ENCODE assay signal across 1 cellular context in the genomic region with DNA sequence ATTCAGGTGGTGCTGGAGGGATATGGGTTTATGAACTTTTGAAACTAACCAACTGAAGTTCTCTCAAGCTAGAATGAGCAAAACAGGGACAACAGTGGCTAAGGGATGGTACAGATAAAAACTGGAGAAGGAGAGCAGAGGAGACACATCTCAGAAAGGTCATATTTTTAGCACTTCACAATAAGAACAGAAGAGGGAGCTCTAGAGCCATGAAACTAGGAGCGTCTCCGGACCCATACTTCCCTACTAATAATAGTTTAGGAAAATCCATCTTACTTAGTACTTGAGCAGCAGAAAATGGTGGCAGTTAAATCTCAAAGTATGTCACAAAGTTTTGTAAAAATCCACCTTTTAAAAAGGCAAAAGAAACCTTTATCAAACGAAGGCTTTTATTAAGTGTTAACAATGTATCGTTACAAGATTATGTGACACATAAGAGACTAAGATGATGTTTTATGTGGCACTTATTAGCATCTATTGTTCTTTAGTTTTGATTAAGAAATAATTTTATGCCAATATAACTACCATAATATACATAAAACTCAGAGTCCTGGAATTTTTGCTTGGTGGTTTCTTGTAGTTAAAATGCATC.
TF ChIP-seq lines count a peak whose summit lies in the region.

No MANE protein-coding gene starts in this region.

TF ChIP-seq in H1, 55 proteins besides CTCF, POLR2A, EP300 and RAD21:
- TF ChIP-seq, protein P1, sequence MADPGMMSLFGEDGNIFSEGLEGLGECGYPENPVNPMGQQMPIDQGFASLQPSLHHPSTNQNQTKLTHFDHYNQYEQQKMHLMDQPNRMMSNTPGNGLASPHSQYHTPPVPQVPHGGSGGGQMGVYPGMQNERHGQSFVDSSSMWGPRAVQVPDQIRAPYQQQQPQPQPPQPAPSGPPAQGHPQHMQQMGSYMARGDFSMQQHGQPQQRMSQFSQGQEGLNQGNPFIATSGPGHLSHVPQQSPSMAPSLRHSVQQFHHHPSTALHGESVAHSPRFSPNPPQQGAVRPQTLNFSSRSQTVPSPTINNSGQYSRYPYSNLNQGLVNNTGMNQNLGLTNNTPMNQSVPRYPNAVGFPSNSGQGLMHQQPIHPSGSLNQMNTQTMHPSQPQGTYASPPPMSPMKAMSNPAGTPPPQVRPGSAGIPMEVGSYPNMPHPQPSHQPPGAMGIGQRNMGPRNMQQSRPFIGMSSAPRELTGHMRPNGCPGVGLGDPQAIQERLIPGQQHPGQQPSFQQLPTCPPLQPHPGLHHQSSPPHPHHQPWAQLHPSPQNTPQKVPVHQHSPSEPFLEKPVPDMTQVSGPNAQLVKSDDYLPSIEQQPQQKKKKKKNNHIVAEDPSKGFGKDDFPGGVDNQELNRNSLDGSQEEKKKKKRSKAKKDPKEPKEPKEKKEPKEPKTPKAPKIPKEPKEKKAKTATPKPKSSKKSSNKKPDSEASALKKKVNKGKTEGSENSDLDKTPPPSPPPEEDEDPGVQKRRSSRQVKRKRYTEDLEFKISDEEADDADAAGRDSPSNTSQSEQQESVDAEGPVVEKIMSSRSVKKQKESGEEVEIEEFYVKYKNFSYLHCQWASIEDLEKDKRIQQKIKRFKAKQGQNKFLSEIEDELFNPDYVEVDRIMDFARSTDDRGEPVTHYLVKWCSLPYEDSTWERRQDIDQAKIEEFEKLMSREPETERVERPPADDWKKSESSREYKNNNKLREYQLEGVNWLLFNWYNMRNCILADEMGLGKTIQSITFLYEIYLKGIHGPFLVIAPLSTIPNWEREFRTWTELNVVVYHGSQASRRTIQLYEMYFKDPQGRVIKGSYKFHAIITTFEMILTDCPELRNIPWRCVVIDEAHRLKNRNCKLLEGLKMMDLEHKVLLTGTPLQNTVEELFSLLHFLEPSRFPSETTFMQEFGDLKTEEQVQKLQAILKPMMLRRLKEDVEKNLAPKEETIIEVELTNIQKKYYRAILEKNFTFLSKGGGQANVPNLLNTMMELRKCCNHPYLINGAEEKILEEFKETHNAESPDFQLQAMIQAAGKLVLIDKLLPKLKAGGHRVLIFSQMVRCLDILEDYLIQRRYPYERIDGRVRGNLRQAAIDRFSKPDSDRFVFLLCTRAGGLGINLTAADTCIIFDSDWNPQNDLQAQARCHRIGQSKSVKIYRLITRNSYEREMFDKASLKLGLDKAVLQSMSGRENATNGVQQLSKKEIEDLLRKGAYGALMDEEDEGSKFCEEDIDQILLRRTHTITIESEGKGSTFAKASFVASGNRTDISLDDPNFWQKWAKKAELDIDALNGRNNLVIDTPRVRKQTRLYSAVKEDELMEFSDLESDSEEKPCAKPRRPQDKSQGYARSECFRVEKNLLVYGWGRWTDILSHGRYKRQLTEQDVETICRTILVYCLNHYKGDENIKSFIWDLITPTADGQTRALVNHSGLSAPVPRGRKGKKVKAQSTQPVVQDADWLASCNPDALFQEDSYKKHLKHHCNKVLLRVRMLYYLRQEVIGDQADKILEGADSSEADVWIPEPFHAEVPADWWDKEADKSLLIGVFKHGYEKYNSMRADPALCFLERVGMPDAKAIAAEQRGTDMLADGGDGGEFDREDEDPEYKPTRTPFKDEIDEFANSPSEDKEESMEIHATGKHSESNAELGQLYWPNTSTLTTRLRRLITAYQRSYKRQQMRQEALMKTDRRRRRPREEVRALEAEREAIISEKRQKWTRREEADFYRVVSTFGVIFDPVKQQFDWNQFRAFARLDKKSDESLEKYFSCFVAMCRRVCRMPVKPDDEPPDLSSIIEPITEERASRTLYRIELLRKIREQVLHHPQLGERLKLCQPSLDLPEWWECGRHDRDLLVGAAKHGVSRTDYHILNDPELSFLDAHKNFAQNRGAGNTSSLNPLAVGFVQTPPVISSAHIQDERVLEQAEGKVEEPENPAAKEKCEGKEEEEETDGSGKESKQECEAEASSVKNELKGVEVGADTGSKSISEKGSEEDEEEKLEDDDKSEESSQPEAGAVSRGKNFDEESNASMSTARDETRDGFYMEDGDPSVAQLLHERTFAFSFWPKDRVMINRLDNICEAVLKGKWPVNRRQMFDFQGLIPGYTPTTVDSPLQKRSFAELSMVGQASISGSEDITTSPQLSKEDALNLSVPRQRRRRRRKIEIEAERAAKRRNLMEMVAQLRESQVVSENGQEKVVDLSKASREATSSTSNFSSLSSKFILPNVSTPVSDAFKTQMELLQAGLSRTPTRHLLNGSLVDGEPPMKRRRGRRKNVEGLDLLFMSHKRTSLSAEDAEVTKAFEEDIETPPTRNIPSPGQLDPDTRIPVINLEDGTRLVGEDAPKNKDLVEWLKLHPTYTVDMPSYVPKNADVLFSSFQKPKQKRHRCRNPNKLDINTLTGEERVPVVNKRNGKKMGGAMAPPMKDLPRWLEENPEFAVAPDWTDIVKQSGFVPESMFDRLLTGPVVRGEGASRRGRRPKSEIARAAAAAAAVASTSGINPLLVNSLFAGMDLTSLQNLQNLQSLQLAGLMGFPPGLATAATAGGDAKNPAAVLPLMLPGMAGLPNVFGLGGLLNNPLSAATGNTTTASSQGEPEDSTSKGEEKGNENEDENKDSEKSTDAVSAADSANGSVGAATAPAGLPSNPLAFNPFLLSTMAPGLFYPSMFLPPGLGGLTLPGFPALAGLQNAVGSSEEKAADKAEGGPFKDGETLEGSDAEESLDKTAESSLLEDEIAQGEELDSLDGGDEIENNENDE (IDR thresholded peaks at IDR 0.05; ENCODE audit: insufficient replicate concordance, low read length) = no peak
- TF ChIP-seq JUN (IDR thresholded peaks at IDR 0.05; ENCODE audit: low read depth, low read length) = no peak
- no peak for TF ChIP-seq CEBPB (IDR thresholded peaks at IDR 0.05; ENCODE audit: low read depth, low read length)
- TF ChIP-seq ASH2L (IDR thresholded peaks at IDR 0.05; ENCODE audit: low read length) = no peak
- TF ChIP-seq JUND (IDR thresholded peaks at IDR 0.05; ENCODE audit: low read length) = no peak
- TF ChIP-seq HDAC6 (IDR thresholded peaks at IDR 0.05; ENCODE audit: low read depth, low read length) = no peak
- TF ChIP-seq CHD2 (IDR thresholded peaks at IDR 0.05; ENCODE audit: low read length) = no peak
- TF ChIP-seq, protein P2, sequence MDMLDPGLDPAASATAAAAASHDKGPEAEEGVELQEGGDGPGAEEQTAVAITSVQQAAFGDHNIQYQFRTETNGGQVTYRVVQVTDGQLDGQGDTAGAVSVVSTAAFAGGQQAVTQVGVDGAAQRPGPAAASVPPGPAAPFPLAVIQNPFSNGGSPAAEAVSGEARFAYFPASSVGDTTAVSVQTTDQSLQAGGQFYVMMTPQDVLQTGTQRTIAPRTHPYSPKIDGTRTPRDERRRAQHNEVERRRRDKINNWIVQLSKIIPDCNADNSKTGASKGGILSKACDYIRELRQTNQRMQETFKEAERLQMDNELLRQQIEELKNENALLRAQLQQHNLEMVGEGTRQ (IDR thresholded peaks at IDR 0.05; ENCODE audit: low read length) = no peak
- TF ChIP-seq TAF7 (optimal IDR thresholded peaks at IDR 0.05; ENCODE audit: borderline replicate concordance, low read depth, low read length) = no peak
- TF ChIP-seq, protein P3, sequence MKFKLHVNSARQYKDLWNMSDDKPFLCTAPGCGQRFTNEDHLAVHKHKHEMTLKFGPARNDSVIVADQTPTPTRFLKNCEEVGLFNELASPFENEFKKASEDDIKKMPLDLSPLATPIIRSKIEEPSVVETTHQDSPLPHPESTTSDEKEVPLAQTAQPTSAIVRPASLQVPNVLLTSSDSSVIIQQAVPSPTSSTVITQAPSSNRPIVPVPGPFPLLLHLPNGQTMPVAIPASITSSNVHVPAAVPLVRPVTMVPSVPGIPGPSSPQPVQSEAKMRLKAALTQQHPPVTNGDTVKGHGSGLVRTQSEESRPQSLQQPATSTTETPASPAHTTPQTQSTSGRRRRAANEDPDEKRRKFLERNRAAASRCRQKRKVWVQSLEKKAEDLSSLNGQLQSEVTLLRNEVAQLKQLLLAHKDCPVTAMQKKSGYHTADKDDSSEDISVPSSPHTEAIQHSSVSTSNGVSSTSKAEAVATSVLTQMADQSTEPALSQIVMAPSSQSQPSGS (IDR thresholded peaks at IDR 0.05; ENCODE audit: low read length) = no peak
- no peak for TF ChIP-seq CREB1 (IDR thresholded peaks at IDR 0.05)
- TF ChIP-seq NANOG (IDR thresholded peaks at IDR 0.05; ENCODE audit: insufficient read depth, low read depth, low read length, poor library complexity, severe bottlenecking) = no peak
- no peak for TF ChIP-seq SAP30 (IDR thresholded peaks at IDR 0.05; ENCODE audit: insufficient read depth, insufficient replicate concordance, low read length)
- TF ChIP-seq, protein P4, sequence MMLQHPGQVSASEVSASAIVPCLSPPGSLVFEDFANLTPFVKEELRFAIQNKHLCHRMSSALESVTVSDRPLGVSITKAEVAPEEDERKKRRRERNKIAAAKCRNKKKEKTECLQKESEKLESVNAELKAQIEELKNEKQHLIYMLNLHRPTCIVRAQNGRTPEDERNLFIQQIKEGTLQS (IDR thresholded peaks at IDR 0.05; ENCODE audit: insufficient read depth, low read depth, low read length) = no peak
- TF ChIP-seq, protein P5, sequence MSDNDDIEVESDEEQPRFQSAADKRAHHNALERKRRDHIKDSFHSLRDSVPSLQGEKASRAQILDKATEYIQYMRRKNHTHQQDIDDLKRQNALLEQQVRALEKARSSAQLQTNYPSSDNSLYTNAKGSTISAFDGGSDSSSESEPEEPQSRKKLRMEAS (IDR thresholded peaks at IDR 0.05) = no peak
- TF ChIP-seq ZNF274 (IDR thresholded peaks at IDR 0.05; ENCODE audit: borderline replicate concordance, extremely low read depth, low read length) = no peak
- TF ChIP-seq CTBP2 (IDR thresholded peaks at IDR 0.05; ENCODE audit: borderline replicate concordance, insufficient read depth, insufficient read length, low read length) = no peak
- no peak for TF ChIP-seq TCF12 (IDR thresholded peaks at IDR 0.05; ENCODE audit: low read depth, low read length)
